Comparison of ENCODE assay signal across 9 cellular contexts in genomic region chr17:81044764-81045589, GRCh38. TPM values are rescaled to one million over a fixed set of nuclear protein-coding genes. Genes with fewer than 3 reads are reported as not detected.
A peak's percentile ranks its signal among the peaks of the same experiment; 100 is the strongest.
DNase-seq lines count a peak whose midpoint lies in the region; TF ChIP-seq lines count a peak whose summit lies in the region.
"Had no signal": no experiment of that assay in that cellular context is flagged by ENCODE, and none has a peak within 500 bp of the region (broad histone marks: within the 10 kb centered on the region; RNA-seq: fewer than 3 reads in every experiment).

No MANE protein-coding gene starts in this region.

- TF ChIP-seq CTCF in colonic mucosa (IDR thresholded peaks at IDR 0.05) = no peak
- TF ChIP-seq CTCF in vagina (IDR thresholded peaks at IDR 0.05) = no peak

- no peak overlapping the region for H3K4me3 ChIP-seq in colonic mucosa
- H3K4me3 ChIP-seq in vagina = no peak overlapping the region

- H3K27me3 ChIP-seq in colonic mucosa (no peaks in the 10 kb centered on the region), vagina (no peaks in the 10 kb centered on the region)

- peak overlapping the region; percentile 26 to 41 for H3K9ac ChIP-seq in colonic mucosa (ENCODE audit: low read depth in 2 of 2, low read length in 2 of 2)

- no peaks in the 10 kb centered on the region for H3K36me3 ChIP-seq in colonic mucosa
- H3K36me3 ChIP-seq in vagina = no peaks in the 10 kb centered on the region

- TF ChIP-seq POLR2A in vagina (IDR thresholded peaks at IDR 0.05) = no peak

- H3K27ac ChIP-seq in colonic mucosa (peak overlapping the region; percentile 47), vagina (peak overlapping the region; percentile 67)

- intact Hi-C loops in colonic mucosa (cut with DNase I) (no loop called here), vagina (cut with DNase I) (loop anchor here (5.0 kb wide), 1 partner anchor 42 kb away; no protein-coding TSS in a partner anchor)

- H3K9me3 ChIP-seq in colonic mucosa = no peaks in the 10 kb centered on the region
- no peaks in the 10 kb centered on the region for H3K9me3 ChIP-seq in vagina

- DNase-seq in NCI-H2081 (lab: John Stamatoyannopoulos, UW) (peak; percentile 26 to 39), NCI-H2081 treated with DMSO at 0.1 percent for 48 hours (lab: John Stamatoyannopoulos, UW) (no peak), colonic mucosa (peak; percentile 80), medulla oblongata (ENCODE audit: extremely low spot score) (peak; percentile 72), vagina (ENCODE audit: extremely low spot score in 2 of 2) (no peak), KG1 (lab: John Stamatoyannopoulos, UW) (no peak), OCI-M1 (lab: John Stamatoyannopoulos, UW) (no peak), HuH-7.5 (ENCODE audit: low spot score) (no peak)
- DNase-seq: Karpas-422 had no signal

- H3K4me1 ChIP-seq in colonic mucosa = peaks cover 16% of the 10 kb centered on the region
- H3K4me1 ChIP-seq in vagina = peaks cover 82% of the 10 kb centered on the region

RNA-seq across cellular contexts. Expression of gene BAIAP2, which starts 10.0 kb away (rescaled TPM):
- 10 to 100 TPM; 14.7 to 22.7 TPM for total RNA-seq in colonic mucosa
- 113 TPM for total RNA-seq in vagina

RNA-seq across cellular contexts. Expression of gene CHMP6, which starts 53.3 kb away (rescaled TPM):
- total RNA-seq in colonic mucosa (10 to 100 TPM; 29.1 to 43.5 TPM), vagina (31.7 TPM)

Comparison
In these comparisons a context has a peak if more than half of its experiments do, and no peak if none do; other contexts are left out.
1. DNase-seq: peak in NCI-H2081 (2 of 2), colonic mucosa (single experiment) and medulla oblongata (single experiment); none in NCI-H2081 treated with DMSO at 0.1 percent for 48 hours (single experiment), vagina (0 of 2), KG1 (single experiment), OCI-M1 (single experiment) and HuH-7.5 (single experiment).